25 cellular contexts compared by ENCODE assay signal in the genomic region with DNA sequence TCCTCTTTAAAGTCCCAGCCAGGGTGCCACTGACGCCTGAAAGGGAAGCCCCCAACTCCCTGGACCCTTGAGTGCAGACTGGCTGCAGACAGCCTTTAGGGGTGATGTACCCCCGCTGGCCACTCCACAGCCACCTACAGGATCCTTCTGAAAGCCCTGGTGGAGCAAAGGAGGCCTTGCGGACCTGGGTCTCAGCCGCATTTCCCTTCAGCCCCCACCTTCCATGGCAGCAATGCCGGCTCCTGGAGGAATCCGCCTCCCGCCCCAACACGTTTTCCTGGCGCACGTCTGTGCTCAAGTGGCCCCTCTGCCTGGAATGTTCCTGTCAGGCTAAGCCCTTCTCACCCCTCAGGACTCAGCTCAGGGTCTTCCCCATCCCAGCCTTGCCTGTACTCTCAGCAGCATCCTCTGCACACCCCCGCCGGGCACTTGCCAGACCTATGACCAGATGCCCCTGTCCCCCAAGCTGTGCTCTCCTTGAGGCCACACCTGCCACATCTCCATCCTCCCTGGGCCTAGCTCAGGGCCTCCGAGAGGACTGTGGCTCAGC.
"Had no signal": no experiment of that assay in that cellular context is flagged by ENCODE, and none has a peak within 500 bp of the region (broad histone marks: within the 10 kb centered on the region; RNA-seq: fewer than 3 reads in every experiment).

No MANE protein-coding gene starts in this region.

- H3K4me3 ChIP-seq: dorsolateral prefrontal cortex, gastrocnemius medialis, heart right ventricle, left ventricle myocardium inferior, lower lobe of right lung, ovary, sigmoid colon, testis, tibial artery had no signal

- ATAC-seq: gastrocnemius medialis; left colon; lower lobe of right lung; naive thymus-derived CD8-positive, alpha-beta T cell; stimulated activated memory B cell treated with anti-CD40 and anti-IgM and Interleukin-4, amounts not matched to agents 10 μg/mL and 1 μg/mL and 100 μg/mL, for 72 hours; stimulated activated naive CD8-positive, alpha-beta T cell treated with anti-CD3 and anti-CD28 coated beads, Interleukin-15, Interleukin-2, amounts not matched to agents 100 U/mL and 50 U/mL, for 24 hours had no signal

- H3K27me3 Mint-ChIP-seq: naive thymus-derived CD8-positive, alpha-beta T cell; stimulated activated memory B cell treated with anti-CD40 and anti-IgM and Interleukin-4, amounts not matched to agents 10 μg/mL and 1 μg/mL and 100 μg/mL, for 72 hours; type B pancreatic cell had no signal

- H3K4me1 ChIP-seq: gastrocnemius medialis, heart right ventricle, left ventricle myocardium inferior, lower lobe of right lung, sigmoid colon, testis, tibial artery had no signal

- DNase-seq: effector CD4-positive, alpha-beta T cell; gastrocnemius medialis; heart right ventricle; hippocampal formation; kidney glomerular epithelial cell; left colon; left ventricle myocardium inferior; lower lobe of right lung; naive thymus-derived CD8-positive, alpha-beta T cell; nucleus accumbens; ovary; right cardiac atrium; sigmoid colon; stimulated activated CD4-positive, alpha-beta T cell treated with anti-CD3 and anti-CD28 coated beads, Interleukin-4, amount 100 ng/mL, for 4 hours; stimulated activated naive CD8-positive, alpha-beta T cell treated with anti-CD3 and anti-CD28 coated beads, Interleukin-15, Interleukin-2, amounts not matched to agents 100 U/mL and 50 U/mL, for 24 hours; substantia nigra; testis had no signal

- H3K9me3 ChIP-seq: gastrocnemius medialis, heart right ventricle, left ventricle myocardium inferior, lower lobe of right lung, ovary, sigmoid colon, testis, tibial artery had no signal

- H3K36me3 ChIP-seq: gastrocnemius medialis, left ventricle myocardium inferior, lower lobe of right lung, ovary had no signal

- H3K27me3 ChIP-seq: dorsolateral prefrontal cortex, gastrocnemius medialis, heart right ventricle, ovary, sigmoid colon, testis, tibial artery had no signal

- H3K36me3 Mint-ChIP-seq: type B pancreatic cell had no signal

- H3K9me3 Mint-ChIP-seq: naive thymus-derived CD8-positive, alpha-beta T cell; nephron progenitor cell; stimulated activated memory B cell treated with anti-CD40 and anti-IgM and Interleukin-4, amounts not matched to agents 10 μg/mL and 1 μg/mL and 100 μg/mL, for 72 hours; type B pancreatic cell had no signal

- FAIRE-seq: colon, islet of Langerhans, urothelium cell line had no signal

- H3K27ac Mint-ChIP-seq: naive thymus-derived CD8-positive, alpha-beta T cell; nephron progenitor cell; stimulated activated memory B cell treated with anti-CD40 and anti-IgM and Interleukin-4, amounts not matched to agents 10 μg/mL and 1 μg/mL and 100 μg/mL, for 72 hours; type B pancreatic cell had no signal

- H3K27ac ChIP-seq: dorsolateral prefrontal cortex, gastrocnemius medialis, heart right ventricle, left ventricle myocardium inferior, lower lobe of right lung, ovary, sigmoid colon, testis, tibial artery had no signal

- H3K4me3 Mint-ChIP-seq: naive thymus-derived CD8-positive, alpha-beta T cell; nephron progenitor cell; stimulated activated memory B cell treated with anti-CD40 and anti-IgM and Interleukin-4, amounts not matched to agents 10 μg/mL and 1 μg/mL and 100 μg/mL, for 72 hours; type B pancreatic cell had no signal

- H3K4me1 Mint-ChIP-seq: stimulated activated memory B cell treated with anti-CD40 and anti-IgM and Interleukin-4, amounts not matched to agents 10 μg/mL and 1 μg/mL and 100 μg/mL, for 72 hours had no signal
